Comparison of ENCODE assay signal across 30 cellular contexts in the genomic region with DNA sequence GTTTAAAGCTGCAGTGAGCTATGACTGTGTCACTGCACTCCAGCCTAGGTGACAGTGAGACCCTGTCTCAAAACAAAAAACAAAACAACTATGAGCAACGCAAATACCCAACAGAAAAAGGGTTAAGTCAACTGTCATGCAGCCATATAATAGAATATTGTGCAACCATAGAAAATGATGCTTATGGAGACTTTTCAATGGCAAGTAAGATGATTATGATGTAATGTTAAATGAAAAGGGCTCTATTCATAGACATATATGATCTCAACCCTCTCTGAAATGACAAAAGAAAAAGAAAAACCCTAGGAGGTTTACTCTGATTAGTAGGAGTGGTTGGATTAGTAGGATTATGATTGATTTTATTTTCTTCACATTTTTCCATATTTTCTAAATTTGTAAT.
"Had no signal": no experiment of that assay in that cellular context is flagged by ENCODE, and none has a peak within 500 bp of the region (broad histone marks: within the 10 kb centered on the region; RNA-seq: fewer than 3 reads in every experiment).

No MANE protein-coding gene starts in this region.

- DNase-seq: activated CD4-positive, alpha-beta memory T cell treated with anti-CD3 and anti-CD28 coated beads, Interleukin-2, amount 10 ng/mL, durations not matched to agents 7 days and 5 days; activated CD4-positive, alpha-beta T cell treated with anti-CD3 and anti-CD28 coated beads for 36 hours; activated CD4-positive, alpha-beta T cell treated with anti-CD3 and anti-CD28 coated beads, Interleukin-2, amount 10 ng/mL, durations not matched to agents 7 days and 5 days; activated CD4-positive, alpha-beta T cell treated with anti-CD3 and anti-CD28 coated beads, Interleukin-2, amount 50 U/mL, for 4 hours; activated CD4-positive, CD25-positive, alpha-beta regulatory T cell; activated CD4-positive, CD25-positive, alpha-beta regulatory T cell treated with anti-CD3 and anti-CD28 coated beads, Interleukin-2, amount 50 U/mL, for 72 hours; activated CD8-positive, alpha-beta memory T cell treated with anti-CD3 and anti-CD28 coated beads, Interleukin-2, amount 50 U/mL, for 48 hours; activated gamma-delta T cell; activated naive CD4-positive, alpha-beta T cell; activated naive CD4-positive, alpha-beta T cell treated with anti-CD3 and anti-CD28 coated beads, Interleukin-2, amount 10 ng/mL, durations not matched to agents 7 days and 5 days; activated naive CD8-positive, alpha-beta T cell treated with anti-CD3 and anti-CD28 coated beads, Interleukin-2, amount 10 ng/mL, durations not matched to agents 7 days and 5 days; activated T-cell treated with anti-CD3 and anti-CD28 coated beads for 4 hours; activated T-cell treated with anti-CD3 and anti-CD28 coated beads, Interleukin-2, amount 50 U/mL, for 24 hours; activated T-cell treated with anti-CD3 and anti-CD28 coated beads, Interleukin-2, amount 50 U/mL, for 72 hours; effector CD4-positive, alpha-beta T cell; effector memory CD8-positive, alpha-beta T cell; erythroblast; foreskin keratinocyte; heart right ventricle had no signal

- H3K79me2 ChIP-seq: hepatocyte had no signal

- H3K27me3 ChIP-seq: ascending aorta, breast epithelium, cardiac muscle cell, esophagus muscularis mucosa, foreskin keratinocyte, gastroesophageal sphincter, heart right ventricle, hepatocyte had no signal

- H3K4me3 ChIP-seq: ascending aorta, breast epithelium, cardiac muscle cell, coronary artery, esophagus muscularis mucosa, gastroesophageal sphincter, heart right ventricle, hepatocyte had no signal

- H3K9me3 Mint-ChIP-seq: activated CD4-positive, alpha-beta memory T cell treated with anti-CD3 and anti-CD28 coated beads, Interleukin-2, amount 10 ng/mL, durations not matched to agents 7 days and 5 days; activated CD4-positive, alpha-beta T cell treated with anti-CD3 and anti-CD28 coated beads, Interleukin-2, amount 10 ng/mL, durations not matched to agents 7 days and 5 days; activated naive CD4-positive, alpha-beta T cell treated with anti-CD3 and anti-CD28 coated beads, Interleukin-2, amount 10 ng/mL, durations not matched to agents 7 days and 5 days; activated naive CD4-positive, alpha-beta T cell treated with anti-CD3 and anti-CD28 coated beads, Interleukin-2, amount 50 U/mL, for 72 hours; activated naive CD8-positive, alpha-beta T cell treated with anti-CD3 and anti-CD28 coated beads, Interleukin-2, amount 10 ng/mL, durations not matched to agents 7 days and 5 days; activated T-cell treated with anti-CD3 and anti-CD28 coated beads, Interleukin-2, amount 50 U/mL, for 24 hours; activated T-cell treated with anti-CD3 and anti-CD28 coated beads, Interleukin-2, amount 50 U/mL, for 72 hours; central memory CD8-positive, alpha-beta T cell; dendritic cell treated with granulocyte-macrophage colony-stimulating factor and Interleukin-4, amounts not matched to agents 40 ng/mL and 50 ng/mL, for 4 days; effector memory CD8-positive, alpha-beta T cell had no signal

- H3K9me3 ChIP-seq: ascending aorta, breast epithelium, esophagus muscularis mucosa, gastroesophageal sphincter, heart right ventricle had no signal

- H2AFZ ChIP-seq: hepatocyte had no signal

- H3K4me3 Mint-ChIP-seq: activated CD4-positive, alpha-beta memory T cell treated with anti-CD3 and anti-CD28 coated beads, Interleukin-2, amount 10 ng/mL, durations not matched to agents 7 days and 5 days; activated CD4-positive, alpha-beta T cell treated with anti-CD3 and anti-CD28 coated beads for 36 hours; activated CD4-positive, alpha-beta T cell treated with anti-CD3 and anti-CD28 coated beads, Interleukin-2, amount 10 ng/mL, durations not matched to agents 7 days and 5 days; activated naive CD4-positive, alpha-beta T cell treated with anti-CD3 and anti-CD28 coated beads, Interleukin-2, amount 10 ng/mL, durations not matched to agents 7 days and 5 days; activated naive CD8-positive, alpha-beta T cell treated with anti-CD3 and anti-CD28 coated beads, Interleukin-2, amount 10 ng/mL, durations not matched to agents 7 days and 5 days; activated T-cell treated with anti-CD3 and anti-CD28 coated beads, Interleukin-2, amount 50 U/mL, for 24 hours; activated T-cell treated with anti-CD3 and anti-CD28 coated beads, Interleukin-2, amount 50 U/mL, for 72 hours; brain; central memory CD8-positive, alpha-beta T cell; dendritic cell treated with granulocyte-macrophage colony-stimulating factor and Interleukin-4, amounts not matched to agents 40 ng/mL and 50 ng/mL, for 4 days; effector memory CD8-positive, alpha-beta T cell had no signal

- H3K27ac Mint-ChIP-seq: activated CD4-positive, alpha-beta memory T cell treated with anti-CD3 and anti-CD28 coated beads, Interleukin-2, amount 10 ng/mL, durations not matched to agents 7 days and 5 days; activated CD4-positive, alpha-beta T cell treated with anti-CD3 and anti-CD28 coated beads for 36 hours; activated CD4-positive, alpha-beta T cell treated with anti-CD3 and anti-CD28 coated beads, Interleukin-2, amount 10 ng/mL, durations not matched to agents 7 days and 5 days; activated naive CD4-positive, alpha-beta T cell treated with anti-CD3 and anti-CD28 coated beads, Interleukin-2, amount 10 ng/mL, durations not matched to agents 7 days and 5 days; activated naive CD4-positive, alpha-beta T cell treated with anti-CD3 and anti-CD28 coated beads, Interleukin-2, amount 50 U/mL, for 72 hours; activated naive CD8-positive, alpha-beta T cell treated with anti-CD3 and anti-CD28 coated beads, Interleukin-2, amount 10 ng/mL, durations not matched to agents 7 days and 5 days; activated T-cell treated with anti-CD3 and anti-CD28 coated beads, Interleukin-2, amount 50 U/mL, for 24 hours; activated T-cell treated with anti-CD3 and anti-CD28 coated beads, Interleukin-2, amount 50 U/mL, for 72 hours; dendritic cell treated with granulocyte-macrophage colony-stimulating factor and Interleukin-4, amounts not matched to agents 40 ng/mL and 50 ng/mL, for 4 days; effector memory CD8-positive, alpha-beta T cell had no signal

- H3K36me3 Mint-ChIP-seq: activated naive CD4-positive, alpha-beta T cell treated with anti-CD3 and anti-CD28 coated beads, Interleukin-2, amount 10 ng/mL, durations not matched to agents 7 days and 5 days had no signal

- ATAC-seq: activated CD4-positive, alpha-beta T cell treated with anti-CD3 and anti-CD28 coated beads for 36 hours; activated naive CD4-positive, alpha-beta T cell treated with anti-CD3 and anti-CD28 coated beads, Interleukin-2, amount 50 U/mL, for 72 hours; activated T-cell treated with anti-CD3 and anti-CD28 coated beads, Interleukin-2, amount 50 U/mL, for 72 hours; effector memory CD8-positive, alpha-beta T cell; gastroesophageal sphincter; heart right ventricle had no signal

- H3K27me3 Mint-ChIP-seq: activated CD4-positive, alpha-beta T cell treated with anti-CD3 and anti-CD28 coated beads, Interleukin-2, amount 10 ng/mL, durations not matched to agents 7 days and 5 days; activated T-cell treated with anti-CD3 and anti-CD28 coated beads, Interleukin-2, amount 50 U/mL, for 24 hours; brain; central memory CD8-positive, alpha-beta T cell; dendritic cell treated with granulocyte-macrophage colony-stimulating factor and Interleukin-4, amounts not matched to agents 40 ng/mL and 50 ng/mL, for 4 days; effector memory CD8-positive, alpha-beta T cell had no signal

- H3K4me1 ChIP-seq: ascending aorta, breast epithelium had no signal

- H3K4me1 Mint-ChIP-seq: activated CD4-positive, alpha-beta memory T cell treated with anti-CD3 and anti-CD28 coated beads, Interleukin-2, amount 10 ng/mL, durations not matched to agents 7 days and 5 days had no signal

- H3K27ac ChIP-seq: ascending aorta, breast epithelium, cardiac muscle cell, coronary artery, esophagus muscularis mucosa, foreskin keratinocyte, gastroesophageal sphincter, hepatocyte had no signal

- H3K36me3 ChIP-seq: breast epithelium, cardiac muscle cell had no signal

- H3K4me2 ChIP-seq: hepatocyte had no signal
